In the genomic region with DNA sequence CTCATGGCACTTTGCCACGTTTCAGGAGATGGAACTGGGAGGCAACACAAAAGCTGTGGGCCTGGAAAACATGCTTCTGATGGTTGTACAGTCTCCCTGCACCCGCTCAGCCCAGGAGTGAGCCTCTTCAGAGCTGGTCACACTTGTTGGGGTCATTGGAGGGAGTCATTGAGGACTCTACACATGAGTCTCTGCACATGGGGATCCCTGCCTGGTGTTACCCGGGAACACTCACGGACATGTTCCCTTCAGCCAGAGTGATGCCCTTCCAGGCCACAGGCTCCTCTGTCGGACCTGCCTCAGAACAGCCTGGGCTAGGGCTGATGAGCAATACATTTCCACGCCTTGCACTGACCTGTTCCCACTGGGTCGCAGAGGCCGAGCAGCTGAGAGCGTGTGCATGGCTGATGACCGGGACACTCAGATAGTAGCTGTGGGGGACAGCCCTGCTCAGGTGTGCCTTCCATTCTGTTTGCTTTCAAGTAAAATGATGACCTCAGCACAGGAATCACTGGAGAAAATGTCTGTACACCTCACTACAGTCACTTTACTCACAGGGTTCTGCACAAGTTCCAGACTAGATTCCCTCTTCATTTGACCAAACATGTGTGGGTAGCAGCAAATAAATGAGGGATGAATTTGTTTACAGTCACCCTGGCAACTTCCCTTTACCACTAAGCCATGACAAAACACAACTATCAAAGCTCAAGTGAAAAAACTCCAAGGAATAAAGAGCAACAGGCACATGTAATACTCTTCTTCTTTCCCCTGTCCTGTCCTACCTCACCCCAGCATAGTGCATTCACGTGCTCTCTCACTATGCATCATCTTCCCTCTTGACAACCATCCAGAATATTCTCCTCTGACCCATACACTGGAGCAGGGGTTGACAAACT, we compare ENCODE assay signal across 30 cellular contexts.
A peak's percentile ranks its signal among the peaks of the same experiment; 100 is the strongest.
DNase-seq lines count a peak whose midpoint lies in the region; ATAC-seq, FAIRE-seq and TF ChIP-seq lines count a peak whose summit lies in the region.
"Had no signal": no experiment of that assay in that cellular context is flagged by ENCODE, and none has a peak within 500 bp of the region (broad histone marks: within the 10 kb centered on the region; RNA-seq: fewer than 3 reads in every experiment).

No MANE protein-coding gene starts in this region.

- no peak for TF ChIP-seq POLR2A in HepG2 (IDR thresholded peaks at IDR 0.05; ENCODE audit: insufficient read depth in 1 of 2, low read depth in 2 of 2, low read length in 2 of 2)
- TF ChIP-seq POLR2A in right lobe of liver (IDR thresholded peaks at IDR 0.05) = no peak
- TF ChIP-seq POLR2A in prostate gland (IDR thresholded peaks at IDR 0.05) = no peak

- H3K36me3 Mint-ChIP-seq in progenitor cell of endocrine pancreas (ENCODE audit: insufficient read depth) = no peaks in the 10 kb centered on the region
- H3K36me3 Mint-ChIP-seq: stimulated activated memory B cell treated with anti-CD40 and anti-IgM and Interleukin-4, amounts not matched to agents 10 μg/mL and 1 μg/mL and 100 μg/mL, for 72 hours had no signal

- ATAC-seq in HepG2 (no peak), right lobe of liver (no peak), GM18858 (IDR thresholded peaks at IDR 0.05; ENCODE audit: unreplicated experiment) (no peak)
- ATAC-seq: activated naive CD8-positive, alpha-beta T cell treated with anti-CD3 and anti-CD28 coated beads, Interleukin-2, amount 50 U/mL, for 24 hours; left ventricle myocardium superior; Panc1; stimulated activated memory B cell treated with anti-CD40 and anti-IgM and Interleukin-4, amounts not matched to agents 10 μg/mL and 1 μg/mL and 100 μg/mL, for 72 hours had no signal

- no peak overlapping the region for H3K4me3 Mint-ChIP-seq in progenitor cell of endocrine pancreas (ENCODE audit: low read depth)
- H3K4me3 Mint-ChIP-seq: activated CD4-positive, alpha-beta T cell treated with anti-CD3 and anti-CD28 coated beads, Interleukin-2, amount 10 ng/mL, durations not matched to agents 7 days and 5 days; activated naive CD8-positive, alpha-beta T cell treated with anti-CD3 and anti-CD28 coated beads, Interleukin-2, amount 50 U/mL, for 24 hours; nephron progenitor cell; stimulated activated memory B cell treated with anti-CD40 and anti-IgM and Interleukin-4, amounts not matched to agents 10 μg/mL and 1 μg/mL and 100 μg/mL, for 72 hours had no signal

- H3K79me2 ChIP-seq in HepG2 (ENCODE audit: insufficient read depth, low read length) = no peaks in the 10 kb centered on the region

- H3K27me3 ChIP-seq in HepG2 (ENCODE audit: control insufficient read depth in 1 of 2, insufficient read depth in 2 of 2, low read length in 2 of 2) (no peaks in the 10 kb centered on the region; a peak in 2 of 5 replicates), right lobe of liver (no peaks in the 10 kb centered on the region), prostate gland (replicated peaks; ENCODE audit: insufficient read depth) (no peaks in the 10 kb centered on the region)
- H3K27me3 ChIP-seq: MG63, right atrium auricular region, uterus had no signal

- in situ Hi-C loops in HepG2 (cut with HindIII; ENCODE audit: extremely low pct_ligation_motif_present, low pct_unique_long_range_greater_than_20kb) = no loop called here

- H3K4me1 ChIP-seq in HepG2 (ENCODE audit: insufficient read depth, low read length) (no peaks in the 10 kb centered on the region), right lobe of liver (no peaks in the 10 kb centered on the region), prostate gland (replicated peaks) (peaks cover 10% of the 10 kb centered on the region)
- H3K4me1 ChIP-seq: right atrium auricular region, uterus had no signal

- H3K9ac ChIP-seq in HepG2 (ENCODE audit: insufficient read depth, low read depth, low read length) = no peak overlapping the region

- H3K9me3 ChIP-seq in HepG2 (ENCODE audit: low read length) = 0 out of 2 replicates have a peak, but pooled peaks cover under 1% of the 10 kb centered on the region
- H3K9me3 ChIP-seq in right lobe of liver = no peaks in the 10 kb centered on the region
- H3K9me3 ChIP-seq in prostate gland = no peaks in the 10 kb centered on the region
- H3K9me3 ChIP-seq: MG63, right atrium auricular region, uterus had no signal

- POLR2A ChIA-PET in HepG2 (lab: Yijun Ruan, JAX) = no interaction called here

- no peak overlapping the region for H3K4me2 ChIP-seq in HepG2 (ENCODE audit: low read depth, low read length)

- DNase-seq in HepG2 (ENCODE audit: low spot score) = no peak
- DNase-seq in right lobe of liver = no peak
- peak; percentile 14 for DNase-seq in epithelial cell of prostate (ENCODE audit: low read depth, low spot score)
- no peak for DNase-seq in progenitor cell of endocrine pancreas (ENCODE audit: low spot score, unreplicated experiment)
- no peak for DNase-seq in NCI-H1694 (lab: John Stamatoyannopoulos, UW)
- DNase-seq in stimulated activated CD4-positive, alpha-beta T cell treated with anti-CD3 and anti-CD28 coated beads, Interleukin-4, amount 100 ng/mL, for 24 hours = no peak
- no peak for DNase-seq in prostate gland (ENCODE audit: low spot score)
- DNase-seq: activated CD4-positive, alpha-beta T cell treated with anti-CD3 and anti-CD28 coated beads, Interleukin-2, amount 10 ng/mL, durations not matched to agents 7 days and 5 days; activated naive CD8-positive, alpha-beta T cell treated with anti-CD3 and anti-CD28 coated beads, Interleukin-2, amount 50 U/mL, for 24 hours; activated T-cell treated with anti-CD3 and anti-CD28 coated beads, Interleukin-2, amount 50 U/mL, for 48 hours; AML-193; cerebellar nuclear complex; DND-41; left ventricle myocardium superior; MG63; midbrain; NCI-H1105 treated with DMSO at 0.1 percent for 48 hours; NCI-H2029 treated with DMSO at 0.1 percent for 48 hours; nephron progenitor cell; SIG-M5; stimulated activated CD4-positive, alpha-beta T cell treated with anti-CD3 and anti-CD28 coated beads, Interleukin-2, amount 100 ng/mL, for 48 hours; SW 1271; T1000; uterus; WERI-Rb-1 had no signal

- peak overlapping the region; percentile 47 for H3K27ac Mint-ChIP-seq in progenitor cell of endocrine pancreas
- H3K27ac Mint-ChIP-seq: activated CD4-positive, alpha-beta T cell treated with anti-CD3 and anti-CD28 coated beads, Interleukin-2, amount 10 ng/mL, durations not matched to agents 7 days and 5 days; activated naive CD8-positive, alpha-beta T cell treated with anti-CD3 and anti-CD28 coated beads, Interleukin-2, amount 50 U/mL, for 24 hours; nephron progenitor cell; stimulated activated memory B cell treated with anti-CD40 and anti-IgM and Interleukin-4, amounts not matched to agents 10 μg/mL and 1 μg/mL and 100 μg/mL, for 72 hours had no signal

- H2AFZ ChIP-seq in HepG2 (ENCODE audit: low read length) = no peak overlapping the region

- CTCF ChIA-PET in HepG2 (lab: Yijun Ruan, JAX; ENCODE audit: low intra/inter-chr PET ratio, low total read pairs) = no interaction called here

- no peaks in the 10 kb centered on the region for H4K20me1 ChIP-seq in HepG2 (ENCODE audit: insufficient read depth, low read length)

- H3K27me3 Mint-ChIP-seq in progenitor cell of endocrine pancreas = no peaks in the 10 kb centered on the region
- H3K27me3 Mint-ChIP-seq: stimulated activated memory B cell treated with anti-CD40 and anti-IgM and Interleukin-4, amounts not matched to agents 10 μg/mL and 1 μg/mL and 100 μg/mL, for 72 hours had no signal

- H3K36me3 ChIP-seq in HepG2 (replicated peaks in 1 of 2; ENCODE audit: control insufficient read depth in 1 of 2, insufficient read depth in 2 of 2, low read length in 2 of 2) (no peaks in the 10 kb centered on the region), right lobe of liver (no peaks in the 10 kb centered on the region), prostate gland (no peaks in the 10 kb centered on the region)
- H3K36me3 ChIP-seq: MG63, right atrium auricular region, uterus, WERI-Rb-1 had no signal

- no peak for FAIRE-seq in HepG2 (lab: Jason Lieb, UNC)
- FAIRE-seq: A204.1 had no signal

- H3K4me3 ChIP-seq in HepG2 (replicated peaks in 1 of 3; ENCODE audit: insufficient read depth in 1 of 3, low read depth in 2 of 3, low read length in 3 of 3) (no peak overlapping the region), right lobe of liver (no peak overlapping the region), prostate gland (no peak overlapping the region)
- H3K4me3 ChIP-seq: MG63, right atrium auricular region, uterus had no signal

- no peak overlapping the region for H3K27ac ChIP-seq in HepG2 (ENCODE audit: extremely low read length, insufficient read depth, low read length)
- no peak overlapping the region for H3K27ac ChIP-seq in right lobe of liver
- H3K27ac ChIP-seq in epithelial cell of prostate = peak overlapping the region; percentile 61
- no peak overlapping the region for H3K27ac ChIP-seq in prostate gland
- H3K27ac ChIP-seq: right atrium auricular region, uterus, WERI-Rb-1 had no signal

- TF ChIP-seq RAD21 in HepG2 (CRISPR knock-in tag; IDR thresholded peaks at IDR 0.05) = no peak

- intact Hi-C loops in HepG2 (cut with micrococcal nuclease; ENCODE audit: unreplicated experiment) = no loop called here
- intact Hi-C loops in right lobe of liver (cut with DNase I) = no loop called here
- intact Hi-C loops in prostate gland (cut with DNase I) = no loop called here

- TF ChIP-seq CTCF in HepG2 (CRISPR knock-in tag; IDR thresholded peaks at IDR 0.05) (no peak), right lobe of liver (IDR thresholded peaks at IDR 0.05) (no peak), progenitor cell of endocrine pancreas (IDR thresholded peaks at IDR 0.05; ENCODE audit: unreplicated experiment) (no peak), prostate gland (IDR thresholded peaks at IDR 0.05) (no peak)

- TF ChIP-seq EP300 in HepG2 (IDR thresholded peaks at IDR 0.05; ENCODE audit: low read depth in 2 of 2, low read length in 2 of 2) (no peak), HepG2 (CRISPR knock-in tag; IDR thresholded peaks at IDR 0.05; ENCODE audit: borderline replicate concordance) (no peak)

- 86% methylated on average over 8 of the region's 11 CpGs for WGBS in HepG2 (ENCODE audit: low lambda C conversion rate)
- WGBS in right lobe of liver (ENCODE audit: insufficient coverage, low coverage, low lambda C conversion rate, missing lambda C conversion rate) = 38% methylated on average over 2 of the region's 11 CpGs
- 87% methylated on average over 11 of the region's 11 CpGs for WGBS in prostate gland

- peaks cover 25% of the 10 kb centered on the region for H3K4me1 Mint-ChIP-seq in progenitor cell of endocrine pancreas (ENCODE audit: low read depth)
- H3K4me1 Mint-ChIP-seq: activated CD4-positive, alpha-beta T cell treated with anti-CD3 and anti-CD28 coated beads, Interleukin-2, amount 10 ng/mL, durations not matched to agents 7 days and 5 days; activated naive CD8-positive, alpha-beta T cell treated with anti-CD3 and anti-CD28 coated beads, Interleukin-2, amount 50 U/mL, for 24 hours; stimulated activated memory B cell treated with anti-CD40 and anti-IgM and Interleukin-4, amounts not matched to agents 10 μg/mL and 1 μg/mL and 100 μg/mL, for 72 hours had no signal

- no peaks in the 10 kb centered on the region for H3K9me3 Mint-ChIP-seq in progenitor cell of endocrine pancreas (ENCODE audit: low read depth)

- no TSS peak for BruUV-seq in HepG2 (replicated peaks; lab: Mats Ljungman, UMichigan)

TF ChIP-seq in HepG2, 621 proteins besides CTCF, POLR2A, EP300 and RAD21 (continues in another document):
- no peak for TF ChIP-seq AHR (CRISPR knock-in tag; IDR thresholded peaks at IDR 0.05)
- TF ChIP-seq ZNF629 (CRISPR knock-in tag; conservative IDR thresholded peaks at IDR 0.05) = no peak
- peak; percentile 49 to 69 for TF ChIP-seq MAFK (conservative IDR thresholded peaks at IDR 0.05 in 1 of 2, IDR thresholded peaks at IDR 0.05 in 1 of 2; ENCODE audit: low read length in 2 of 2)
